ENCODE assay signal across 2 cellular contexts in the genomic region with DNA sequence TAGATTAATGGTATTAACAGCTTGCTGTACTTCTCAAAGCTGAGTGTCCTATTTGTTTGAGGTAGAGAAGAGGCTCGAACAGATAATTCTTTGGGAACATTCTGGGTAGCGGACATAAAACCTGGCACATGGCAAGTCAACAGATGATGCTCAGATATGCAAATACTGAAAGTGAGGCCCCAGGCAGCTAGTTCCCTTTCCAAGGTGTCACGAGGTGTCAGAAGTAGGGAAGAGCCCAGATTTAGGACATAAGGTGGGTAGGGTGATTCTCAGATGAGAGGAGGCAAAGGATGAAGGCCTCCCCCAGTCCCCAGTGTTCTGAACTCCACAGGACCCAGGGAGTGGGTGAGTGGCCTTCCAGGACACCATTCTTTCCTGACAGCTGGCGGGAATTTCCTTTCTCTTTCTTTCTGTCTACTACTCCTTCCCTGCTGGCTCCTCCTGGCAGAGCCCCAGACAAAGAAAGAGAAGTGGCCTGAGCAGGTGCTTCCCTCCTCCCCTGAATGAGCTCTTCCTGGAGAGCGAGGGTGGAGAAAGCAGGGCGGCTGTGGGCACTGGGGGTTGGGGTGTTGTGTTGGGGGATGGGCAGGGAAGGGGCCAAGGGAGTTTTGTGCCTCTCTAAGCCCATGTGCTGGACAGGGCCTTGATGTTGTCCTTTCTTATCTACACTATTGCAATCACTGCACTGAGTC.
TF ChIP-seq lines count a peak whose summit lies in the region.

No MANE protein-coding gene starts in this region.

TF ChIP-seq in IMR-90, 13 proteins besides CTCF, POLR2A, EP300 and RAD21:
- TF ChIP-seq FOS (IDR thresholded peaks at IDR 0.05; ENCODE audit: low read depth, low read length) (no peak), NFE2L2 (IDR thresholded peaks at IDR 0.05; ENCODE audit: low read depth, low read length) (no peak), MAZ (IDR thresholded peaks at IDR 0.05; ENCODE audit: borderline replicate concordance, low read depth, low read length) (no peak), MXI1 (IDR thresholded peaks at IDR 0.05; ENCODE audit: borderline replicate concordance, low read depth, low read length) (no peak), SMC3 (IDR thresholded peaks at IDR 0.05; ENCODE audit: low read depth, low read length) (no peak), MAFK (IDR thresholded peaks at IDR 0.05; ENCODE audit: low read depth, low read length) (no peak), BHLHE40 (IDR thresholded peaks at IDR 0.05; ENCODE audit: low read depth, low read length) (no peak), CHD1 (IDR thresholded peaks at IDR 0.05; ENCODE audit: low read depth, low read length) (no peak), RCOR1 (IDR thresholded peaks at IDR 0.05; ENCODE audit: insufficient replicate concordance, low read length) (no peak), RFX5 (IDR thresholded peaks at IDR 0.05; ENCODE audit: low read depth, low read length) (no peak), CEBPB (IDR thresholded peaks at IDR 0.05; ENCODE audit: low read depth, low read length) (no peak)
- TF ChIP-seq, protein P1, sequence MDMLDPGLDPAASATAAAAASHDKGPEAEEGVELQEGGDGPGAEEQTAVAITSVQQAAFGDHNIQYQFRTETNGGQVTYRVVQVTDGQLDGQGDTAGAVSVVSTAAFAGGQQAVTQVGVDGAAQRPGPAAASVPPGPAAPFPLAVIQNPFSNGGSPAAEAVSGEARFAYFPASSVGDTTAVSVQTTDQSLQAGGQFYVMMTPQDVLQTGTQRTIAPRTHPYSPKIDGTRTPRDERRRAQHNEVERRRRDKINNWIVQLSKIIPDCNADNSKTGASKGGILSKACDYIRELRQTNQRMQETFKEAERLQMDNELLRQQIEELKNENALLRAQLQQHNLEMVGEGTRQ (IDR thresholded peaks at IDR 0.05; ENCODE audit: low read depth, low read length) = no peak
- TF ChIP-seq, protein P2, sequence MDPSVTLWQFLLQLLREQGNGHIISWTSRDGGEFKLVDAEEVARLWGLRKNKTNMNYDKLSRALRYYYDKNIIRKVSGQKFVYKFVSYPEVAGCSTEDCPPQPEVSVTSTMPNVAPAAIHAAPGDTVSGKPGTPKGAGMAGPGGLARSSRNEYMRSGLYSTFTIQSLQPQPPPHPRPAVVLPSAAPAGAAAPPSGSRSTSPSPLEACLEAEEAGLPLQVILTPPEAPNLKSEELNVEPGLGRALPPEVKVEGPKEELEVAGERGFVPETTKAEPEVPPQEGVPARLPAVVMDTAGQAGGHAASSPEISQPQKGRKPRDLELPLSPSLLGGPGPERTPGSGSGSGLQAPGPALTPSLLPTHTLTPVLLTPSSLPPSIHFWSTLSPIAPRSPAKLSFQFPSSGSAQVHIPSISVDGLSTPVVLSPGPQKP (IDR thresholded peaks at IDR 0.05; ENCODE audit: borderline replicate concordance, low read depth, low read length) = no peak

TF ChIP-seq in endothelial cell of umbilical vein, 7 proteins besides CTCF, POLR2A, EP300 and RAD21:
- TF ChIP-seq MYC (IDR thresholded peaks at IDR 0.05; ENCODE audit: low read depth, low read length) (no peak), POLR2AphosphoS5 (IDR thresholded peaks at IDR 0.05; ENCODE audit: insufficient read depth, low read depth, low read length) (no peak), EZH2 (IDR thresholded peaks at IDR 0.05; ENCODE audit: borderline replicate concordance, low read depth, low read length, severe bottlenecking) (no peak), FOS (IDR thresholded peaks at IDR 0.05; ENCODE audit: borderline replicate concordance, insufficient read depth, low read length) (no peak), GATA2 (IDR thresholded peaks at IDR 0.05; ENCODE audit: insufficient read depth, insufficient read length, low read depth, low read length) (no peak), JUN (IDR thresholded peaks at IDR 0.05; ENCODE audit: borderline replicate concordance, insufficient read depth, insufficient read length, low read depth) (no peak)
- TF ChIP-seq, protein P3, sequence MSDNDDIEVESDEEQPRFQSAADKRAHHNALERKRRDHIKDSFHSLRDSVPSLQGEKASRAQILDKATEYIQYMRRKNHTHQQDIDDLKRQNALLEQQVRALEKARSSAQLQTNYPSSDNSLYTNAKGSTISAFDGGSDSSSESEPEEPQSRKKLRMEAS (IDR thresholded peaks at IDR 0.05; ENCODE audit: insufficient read depth, insufficient read length) = no peak
